Comparison of ENCODE assay signal across 29 cellular contexts in genomic region chr17:40242774-40243173, GRCh38. TPM values are rescaled to one million over a fixed set of nuclear protein-coding genes. Genes with fewer than 3 reads are reported as not detected.
DNase-seq lines count a peak whose midpoint lies in the region; ATAC-seq and TF ChIP-seq lines count a peak whose summit lies in the region.
"Had no signal": no experiment of that assay in that cellular context is flagged by ENCODE, and none has a peak within 500 bp of the region (broad histone marks: within the 10 kb centered on the region; RNA-seq: fewer than 3 reads in every experiment).

No MANE protein-coding gene starts in this region.

- H3K79me2 ChIP-seq in GM23338 (replicated peaks; ENCODE audit: insufficient read depth): peaks cover 79% of the 10 kb centered on the region

- no peak overlapping the region for H3K27ac ChIP-seq in CD8-positive, alpha-beta T cell (ENCODE audit: low read depth, low read length)
- 0 out of 2 replicates have a peak overlapping the region, but pooled peaks have one; percentile 11 for H3K27ac ChIP-seq in GM23338 (ENCODE audit: low read depth)
- no peak overlapping the region for H3K27ac ChIP-seq in left ventricle myocardium inferior (replicated peaks)
- H3K27ac ChIP-seq: esophagus muscularis mucosa, gastroesophageal sphincter, hepatocyte, parathyroid adenoma, right atrium auricular region, SJSA1, testis had no signal

- no peaks in the 10 kb centered on the region for H3K27me3 ChIP-seq in CD8-positive, alpha-beta T cell (ENCODE audit: insufficient read depth, low read length)
- H3K27me3 ChIP-seq in GM23338 (ENCODE audit: insufficient read depth): no peaks in the 10 kb centered on the region
- H3K27me3 ChIP-seq in left ventricle myocardium inferior (ENCODE audit: low read depth): no peaks in the 10 kb centered on the region
- H3K27me3 ChIP-seq: esophagus muscularis mucosa, gastroesophageal sphincter, hepatocyte, right atrium auricular region, SJSA1, testis had no signal

- no peaks in the 10 kb centered on the region for H3K9me3 ChIP-seq in CD8-positive, alpha-beta T cell (ENCODE audit: low read length)
- no peaks in the 10 kb centered on the region for H3K9me3 ChIP-seq in left ventricle myocardium inferior (replicated peaks)
- H3K9me3 ChIP-seq: esophagus muscularis mucosa, gastroesophageal sphincter, right atrium auricular region, SJSA1, testis had no signal

- H3K4me3 Mint-ChIP-seq in CD8-positive, alpha-beta T cell: no peak overlapping the region
- H3K4me3 Mint-ChIP-seq in GM23338 (no peak overlapping the region), activated B cell treated with CpG ODN at 0.5 μM for 24 hours (no peak overlapping the region), mesothelial cell of epicardium (no peak overlapping the region)
- H3K4me3 Mint-ChIP-seq: activated T-cell treated with anti-CD3 and anti-CD28 coated beads, Interleukin-2, amount 50 U/mL, for 4 hours; CD14-positive monocyte; neural crest cell had no signal

- no peak for DNase-seq in CD8-positive, alpha-beta T cell
- DNase-seq in GM23338 (ENCODE audit: low spot score) (no peak), activated B cell treated with CpG ODN at 0.5 μM for 24 hours (no peak), mesothelial cell of epicardium (ENCODE audit: low spot score in 2 of 2, unreplicated experiment in 2 of 2) (no peak), midbrain (lab: John Stamatoyannopoulos, UW) (no peak), globus pallidus (ENCODE audit: low spot score) (no peak), left ventricle myocardium inferior (no peak), left cardiac atrium (no peak)
- DNase-seq: activated CD4-positive, alpha-beta T cell treated with anti-CD3 and anti-CD28 coated beads for 4 hours; activated gamma-delta T cell treated with Interleukin-2 at 50 U/mL for 16 hours; activated T-cell treated with anti-CD3 and anti-CD28 coated beads, Interleukin-2, amount 50 U/mL, for 4 hours; DND-41; H7; KBM-7; mammary epithelial cell; NCI-H1092 treated with DMSO at 0.1 percent for 48 hours; NCI-H187; NCI-H2171; stimulated activated naive CD4-positive, alpha-beta T cell treated with Interleukin-2 at 50 U/mL for 16 hours; testis had no signal

- H3K9me2 ChIP-seq in GM23338 (ENCODE audit: insufficient read depth): no peaks in the 10 kb centered on the region

- no peaks in the 10 kb centered on the region for H3K4me1 ChIP-seq in CD8-positive, alpha-beta T cell (ENCODE audit: insufficient read depth, low read length)
- H3K4me1 ChIP-seq in GM23338 (ENCODE audit: insufficient read depth) (no peaks in the 10 kb centered on the region), left ventricle myocardium inferior (peaks cover 41% of the 10 kb centered on the region)
- H3K4me1 ChIP-seq: parathyroid adenoma, SJSA1, testis had no signal

- H3K4me1 Mint-ChIP-seq in CD8-positive, alpha-beta T cell (ENCODE audit: low read depth): peaks cover 48% of the 10 kb centered on the region
- H3K4me1 Mint-ChIP-seq in GM23338 (no peaks in the 10 kb centered on the region; the same call in 2 of the 3 replicates), activated B cell treated with CpG ODN at 0.5 μM for 24 hours (peaks cover 24% of the 10 kb centered on the region), mesothelial cell of epicardium (peaks cover 20% of the 10 kb centered on the region)

- peaks cover 14% of the 10 kb centered on the region; the same call in 1 of the 2 replicates for H3F3A ChIP-seq in GM23338 (replicated peaks; ENCODE audit: low read depth)

- intact Hi-C loops in CD8-positive, alpha-beta T cell (cut with DNase I, micrococcal nuclease): no loop called here
- intact Hi-C loops in activated B cell treated with CpG ODN at 0.5 μM for 24 hours (cut with micrococcal nuclease): no loop called here
- intact Hi-C loops in left ventricle myocardium inferior (cut with micrococcal nuclease): no loop called here
- intact Hi-C loops in left cardiac atrium (cut with DNase I): no loop called here

- no peak overlapping the region for H2AFZ ChIP-seq in GM23338
- H2AFZ ChIP-seq: hepatocyte, parathyroid adenoma had no signal

- no peaks in the 10 kb centered on the region for H3K9me3 Mint-ChIP-seq in CD8-positive, alpha-beta T cell
- H3K9me3 Mint-ChIP-seq in GM23338 (no peaks in the 10 kb centered on the region), activated B cell treated with CpG ODN at 0.5 μM for 24 hours (no peaks in the 10 kb centered on the region), mesothelial cell of epicardium (no peaks in the 10 kb centered on the region)
- H3K9me3 Mint-ChIP-seq: activated T-cell treated with anti-CD3 and anti-CD28 coated beads, Interleukin-2, amount 50 U/mL, for 4 hours; CD14-positive monocyte; neural crest cell had no signal

- no peak overlapping the region for H3K4me2 ChIP-seq in GM23338
- H3K4me2 ChIP-seq: hepatocyte, smooth muscle cell had no signal

- H3K36me3 Mint-ChIP-seq in CD8-positive, alpha-beta T cell: peaks cover 27% of the 10 kb centered on the region
- H3K36me3 Mint-ChIP-seq in GM23338 (ENCODE audit: low read depth) (no peaks in the 10 kb centered on the region; the same call in 2 of the 3 replicates), activated B cell treated with CpG ODN at 0.5 μM for 24 hours (ENCODE audit: low read depth) (peaks cover 28% of the 10 kb centered on the region), mesothelial cell of epicardium (peaks cover 2% of the 10 kb centered on the region)

- peak overlapping the region; percentile 49 for H3K27ac Mint-ChIP-seq in CD8-positive, alpha-beta T cell
- H3K27ac Mint-ChIP-seq in GM23338 (no peak overlapping the region), activated B cell treated with CpG ODN at 0.5 μM for 24 hours (peak overlapping the region; percentile 1), mesothelial cell of epicardium (peak overlapping the region; percentile 40)
- H3K27ac Mint-ChIP-seq: CD14-positive monocyte had no signal

- CTCF ChIA-PET in CD8-positive, alpha-beta T cell (lab: Charles Lee): interaction anchor here (0.6 to 1.4 kb wide), 3 partner anchors 41 to 215 kb away, joined by 3 to 4 read pairs (median 3); no protein-coding TSS in a partner anchor
- CTCF ChIA-PET in activated B cell treated with CpG ODN at 0.5 μM for 24 hours (lab: Charles Lee): interaction anchor here (1.3 kb wide), 1 partner anchor 9 kb away, joined by 4 read pairs; no protein-coding TSS in a partner anchor

- H3K36me3 ChIP-seq in CD8-positive, alpha-beta T cell (ENCODE audit: insufficient read depth, low read length): no peaks in the 10 kb centered on the region
- H3K36me3 ChIP-seq in GM23338 (ENCODE audit: insufficient read depth): no peaks in the 10 kb centered on the region
- no peaks in the 10 kb centered on the region for H3K36me3 ChIP-seq in left ventricle myocardium inferior
- H3K36me3 ChIP-seq: esophagus muscularis mucosa, gastroesophageal sphincter, right atrium auricular region had no signal

- POLR2A ChIA-PET in CD8-positive, alpha-beta T cell (lab: Charles Lee): no interaction called here
- POLR2A ChIA-PET in activated B cell treated with CpG ODN at 0.5 μM for 24 hours (lab: Charles Lee): interaction anchor here (0.5 kb wide), 1 partner anchor 286 kb away, joined by 6 read pairs; no protein-coding TSS in a partner anchor

- peaks cover 27% of the 10 kb centered on the region for H4K20me1 ChIP-seq in GM23338 (replicated peaks; ENCODE audit: insufficient read depth)

- no peak overlapping the region for H3K4me3 ChIP-seq in CD8-positive, alpha-beta T cell (ENCODE audit: low read depth, low read length)
- H3K4me3 ChIP-seq in GM23338 (no peak overlapping the region), left ventricle myocardium inferior (no peak overlapping the region)
- H3K4me3 ChIP-seq: esophagus muscularis mucosa, gastroesophageal sphincter, hepatocyte, right atrium auricular region, SJSA1, smooth muscle cell, testis had no signal

- H3K27me3 Mint-ChIP-seq in CD8-positive, alpha-beta T cell (ENCODE audit: low read depth): no peaks in the 10 kb centered on the region
- H3K27me3 Mint-ChIP-seq in GM23338 (ENCODE audit: insufficient read depth, low read depth, poor library complexity): no peaks in the 10 kb centered on the region
- no peaks in the 10 kb centered on the region for H3K27me3 Mint-ChIP-seq in activated B cell treated with CpG ODN at 0.5 μM for 24 hours
- no peaks in the 10 kb centered on the region for H3K27me3 Mint-ChIP-seq in mesothelial cell of epicardium (ENCODE audit: low read depth)

- no peak for TF ChIP-seq CTCF in CD8-positive, alpha-beta T cell (IDR thresholded peaks at IDR 0.05)
- TF ChIP-seq CTCF in GM23338 (conservative IDR thresholded peaks at IDR 0.05; ENCODE audit: low read depth in 2 of 2): no peak
- no peak for TF ChIP-seq CTCF in activated B cell treated with CpG ODN at 0.5 μM for 24 hours (IDR thresholded peaks at IDR 0.05)
- no peak for TF ChIP-seq CTCF in mesothelial cell of epicardium (IDR thresholded peaks at IDR 0.05; ENCODE audit: unreplicated experiment)
- no peak for TF ChIP-seq CTCF in left ventricle myocardium inferior (IDR thresholded peaks at IDR 0.05; ENCODE audit: borderline replicate concordance)

- ATAC-seq in CD8-positive, alpha-beta T cell: no peak
- no peak for ATAC-seq in GM23338
- no peak for ATAC-seq in activated B cell treated with CpG ODN at 0.5 μM for 24 hours (ENCODE audit: low read depth)
- ATAC-seq in left cardiac atrium: no peak
- ATAC-seq: activated T-cell treated with anti-CD3 and anti-CD28 coated beads, Interleukin-2, amount 50 U/mL, for 4 hours; gastroesophageal sphincter had no signal

TF ChIP-seq in GM23338, 12 proteins besides CTCF, POLR2A, EP300 and RAD21 (continues in another document):
- no peak for TF ChIP-seq POLR2AphosphoS5 (IDR thresholded peaks at IDR 0.05; ENCODE audit: low read depth)
- no peak for TF ChIP-seq ZNF331 (CRISPR knock-in tag; IDR thresholded peaks at IDR 0.05; ENCODE audit: low read depth)
- TF ChIP-seq CREB1 (CRISPR knock-in tag; IDR thresholded peaks at IDR 0.05; ENCODE audit: low read depth): no peak

RNA-seq across cellular contexts. Expression of gene WIPF2, which starts 23.7 kb away (rescaled TPM):
- 10 to 100 TPM; 26.8 to 30.8 TPM for total RNA-seq in CD8-positive, alpha-beta T cell
- 9.2 and 10.8 TPM in 2 replicates for total RNA-seq in GM23338 (2014; rRNA removed; shearing (Covaris generic))
- polyA plus RNA-seq in GM23338 (2016; fragmentation: Nextera tagmentation; extraction: Ambion mirVana): 9.2 and 11.7 TPM in 2 replicates
- total RNA-seq in activated B cell treated with CpG ODN at 0.5 μM for 24 hours (28.4 and 32.9 TPM in 2 replicates), mesothelial cell of epicardium (27.0 to 28.7 TPM (median 28.1 TPM) in 3 replicates), left ventricle myocardium inferior (12.5 TPM), left cardiac atrium (10 to 100 TPM; 13.9 to 14.4 TPM)

RNA-seq across cellular contexts. Expression of gene CDC6, which starts 44.9 kb away (rescaled TPM):
- 1 to 10 TPM; 2.0 to 2.9 TPM for total RNA-seq in CD8-positive, alpha-beta T cell
- 75.5 and 79.9 TPM in 2 replicates for total RNA-seq in GM23338 (2014; rRNA removed; shearing (Covaris generic))
- polyA plus RNA-seq in GM23338 (2016; fragmentation: Nextera tagmentation; extraction: Ambion mirVana): 40.6 and 46.2 TPM in 2 replicates
- 9.2 and 9.7 TPM in 2 replicates for total RNA-seq in activated B cell treated with CpG ODN at 0.5 μM for 24 hours
- total RNA-seq in mesothelial cell of epicardium: 16.4 to 18.9 TPM (median 16.8 TPM) in 3 replicates
- 0.55 TPM for total RNA-seq in left ventricle myocardium inferior
- total RNA-seq in left cardiac atrium: 1 to 10 TPM; 1.3 to 1.9 TPM
